2 cellular contexts compared by ENCODE assay signal in genomic region chr3:101156787-101157345, GRCh38.
TF ChIP-seq lines count a peak whose summit lies in the region.

No MANE protein-coding gene starts in this region.

TF ChIP-seq in IMR-90, 13 proteins besides CTCF, POLR2A, EP300 and RAD21 (continued from another document):
- TF ChIP-seq ELK1 (IDR thresholded peaks at IDR 0.05; ENCODE audit: borderline replicate concordance, low read depth, low read length) (no peak), BHLHE40 (IDR thresholded peaks at IDR 0.05; ENCODE audit: low read depth, low read length) (no peak), MXI1 (IDR thresholded peaks at IDR 0.05; ENCODE audit: borderline replicate concordance, low read depth, low read length) (no peak), FOS (IDR thresholded peaks at IDR 0.05; ENCODE audit: low read depth, low read length) (no peak), NFE2L2 (IDR thresholded peaks at IDR 0.05; ENCODE audit: low read depth, low read length) (peak; percentile 57; the same call in 1 of the 2 replicates), CEBPB (IDR thresholded peaks at IDR 0.05; ENCODE audit: low read depth, low read length) (no peak), RCOR1 (IDR thresholded peaks at IDR 0.05; ENCODE audit: insufficient replicate concordance, low read length) (no peak), SMC3 (IDR thresholded peaks at IDR 0.05; ENCODE audit: low read depth, low read length) (no peak), MAFK (IDR thresholded peaks at IDR 0.05; ENCODE audit: low read depth, low read length) (0 out of 2 replicates have a peak, but pooled peaks have one; percentile 8)
- TF ChIP-seq, protein P1, sequence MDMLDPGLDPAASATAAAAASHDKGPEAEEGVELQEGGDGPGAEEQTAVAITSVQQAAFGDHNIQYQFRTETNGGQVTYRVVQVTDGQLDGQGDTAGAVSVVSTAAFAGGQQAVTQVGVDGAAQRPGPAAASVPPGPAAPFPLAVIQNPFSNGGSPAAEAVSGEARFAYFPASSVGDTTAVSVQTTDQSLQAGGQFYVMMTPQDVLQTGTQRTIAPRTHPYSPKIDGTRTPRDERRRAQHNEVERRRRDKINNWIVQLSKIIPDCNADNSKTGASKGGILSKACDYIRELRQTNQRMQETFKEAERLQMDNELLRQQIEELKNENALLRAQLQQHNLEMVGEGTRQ (IDR thresholded peaks at IDR 0.05; ENCODE audit: low read depth, low read length): no peak

TF ChIP-seq in K562, 482 proteins besides CTCF, POLR2A, EP300 and RAD21 (continued from another document):
- TF ChIP-seq, protein P2, sequence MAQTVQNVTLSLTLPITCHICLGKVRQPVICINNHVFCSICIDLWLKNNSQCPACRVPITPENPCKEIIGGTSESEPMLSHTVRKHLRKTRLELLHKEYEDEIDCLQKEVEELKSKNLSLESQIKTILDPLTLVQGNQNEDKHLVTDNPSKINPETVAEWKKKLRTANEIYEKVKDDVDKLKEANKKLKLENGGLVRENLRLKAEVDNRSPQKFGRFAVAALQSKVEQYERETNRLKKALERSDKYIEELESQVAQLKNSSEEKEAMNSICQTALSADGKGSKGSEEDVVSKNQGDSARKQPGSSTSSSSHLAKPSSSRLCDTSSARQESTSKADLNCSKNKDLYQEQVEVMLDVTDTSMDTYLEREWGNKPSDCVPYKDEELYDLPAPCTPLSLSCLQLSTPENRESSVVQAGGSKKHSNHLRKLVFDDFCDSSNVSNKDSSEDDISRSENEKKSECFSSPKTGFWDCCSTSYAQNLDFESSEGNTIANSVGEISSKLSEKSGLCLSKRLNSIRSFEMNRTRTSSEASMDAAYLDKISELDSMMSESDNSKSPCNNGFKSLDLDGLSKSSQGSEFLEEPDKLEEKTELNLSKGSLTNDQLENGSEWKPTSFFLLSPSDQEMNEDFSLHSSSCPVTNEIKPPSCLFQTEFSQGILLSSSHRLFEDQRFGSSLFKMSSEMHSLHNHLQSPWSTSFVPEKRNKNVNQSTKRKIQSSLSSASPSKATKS (CRISPR knock-in tag; IDR thresholded peaks at IDR 0.05): no peak
- TF ChIP-seq MAFK (IDR thresholded peaks at IDR 0.05; ENCODE audit: low read length) (peak; percentile 4; the same call in 1 of the 2 replicates), MYBL2 (IDR thresholded peaks at IDR 0.05; ENCODE audit: low read depth) (no peak), MYBL2 (CRISPR knock-in tag; IDR thresholded peaks at IDR 0.05; ENCODE audit: borderline replicate concordance) (no peak), C11orf30 (IDR thresholded peaks at IDR 0.05; ENCODE audit: low read depth) (peak; percentile 75), SIRT6 (IDR thresholded peaks at IDR 0.05; ENCODE audit: low read depth, low read length) (no peak), BMI1 (IDR thresholded peaks at IDR 0.05; ENCODE audit: low read length) (no peak), ZNF316 (IDR thresholded peaks at IDR 0.05) (peak; percentile 74), TAF9B (IDR thresholded peaks at IDR 0.05; ENCODE audit: partially characterized antibody) (no peak), NR3C1 (CRISPR knock-in tag; IDR thresholded peaks at IDR 0.05) (no peak), NFE2 (IDR thresholded peaks at IDR 0.05; ENCODE audit: low read depth) (peak; percentile 61)
- TF ChIP-seq, protein P3, sequence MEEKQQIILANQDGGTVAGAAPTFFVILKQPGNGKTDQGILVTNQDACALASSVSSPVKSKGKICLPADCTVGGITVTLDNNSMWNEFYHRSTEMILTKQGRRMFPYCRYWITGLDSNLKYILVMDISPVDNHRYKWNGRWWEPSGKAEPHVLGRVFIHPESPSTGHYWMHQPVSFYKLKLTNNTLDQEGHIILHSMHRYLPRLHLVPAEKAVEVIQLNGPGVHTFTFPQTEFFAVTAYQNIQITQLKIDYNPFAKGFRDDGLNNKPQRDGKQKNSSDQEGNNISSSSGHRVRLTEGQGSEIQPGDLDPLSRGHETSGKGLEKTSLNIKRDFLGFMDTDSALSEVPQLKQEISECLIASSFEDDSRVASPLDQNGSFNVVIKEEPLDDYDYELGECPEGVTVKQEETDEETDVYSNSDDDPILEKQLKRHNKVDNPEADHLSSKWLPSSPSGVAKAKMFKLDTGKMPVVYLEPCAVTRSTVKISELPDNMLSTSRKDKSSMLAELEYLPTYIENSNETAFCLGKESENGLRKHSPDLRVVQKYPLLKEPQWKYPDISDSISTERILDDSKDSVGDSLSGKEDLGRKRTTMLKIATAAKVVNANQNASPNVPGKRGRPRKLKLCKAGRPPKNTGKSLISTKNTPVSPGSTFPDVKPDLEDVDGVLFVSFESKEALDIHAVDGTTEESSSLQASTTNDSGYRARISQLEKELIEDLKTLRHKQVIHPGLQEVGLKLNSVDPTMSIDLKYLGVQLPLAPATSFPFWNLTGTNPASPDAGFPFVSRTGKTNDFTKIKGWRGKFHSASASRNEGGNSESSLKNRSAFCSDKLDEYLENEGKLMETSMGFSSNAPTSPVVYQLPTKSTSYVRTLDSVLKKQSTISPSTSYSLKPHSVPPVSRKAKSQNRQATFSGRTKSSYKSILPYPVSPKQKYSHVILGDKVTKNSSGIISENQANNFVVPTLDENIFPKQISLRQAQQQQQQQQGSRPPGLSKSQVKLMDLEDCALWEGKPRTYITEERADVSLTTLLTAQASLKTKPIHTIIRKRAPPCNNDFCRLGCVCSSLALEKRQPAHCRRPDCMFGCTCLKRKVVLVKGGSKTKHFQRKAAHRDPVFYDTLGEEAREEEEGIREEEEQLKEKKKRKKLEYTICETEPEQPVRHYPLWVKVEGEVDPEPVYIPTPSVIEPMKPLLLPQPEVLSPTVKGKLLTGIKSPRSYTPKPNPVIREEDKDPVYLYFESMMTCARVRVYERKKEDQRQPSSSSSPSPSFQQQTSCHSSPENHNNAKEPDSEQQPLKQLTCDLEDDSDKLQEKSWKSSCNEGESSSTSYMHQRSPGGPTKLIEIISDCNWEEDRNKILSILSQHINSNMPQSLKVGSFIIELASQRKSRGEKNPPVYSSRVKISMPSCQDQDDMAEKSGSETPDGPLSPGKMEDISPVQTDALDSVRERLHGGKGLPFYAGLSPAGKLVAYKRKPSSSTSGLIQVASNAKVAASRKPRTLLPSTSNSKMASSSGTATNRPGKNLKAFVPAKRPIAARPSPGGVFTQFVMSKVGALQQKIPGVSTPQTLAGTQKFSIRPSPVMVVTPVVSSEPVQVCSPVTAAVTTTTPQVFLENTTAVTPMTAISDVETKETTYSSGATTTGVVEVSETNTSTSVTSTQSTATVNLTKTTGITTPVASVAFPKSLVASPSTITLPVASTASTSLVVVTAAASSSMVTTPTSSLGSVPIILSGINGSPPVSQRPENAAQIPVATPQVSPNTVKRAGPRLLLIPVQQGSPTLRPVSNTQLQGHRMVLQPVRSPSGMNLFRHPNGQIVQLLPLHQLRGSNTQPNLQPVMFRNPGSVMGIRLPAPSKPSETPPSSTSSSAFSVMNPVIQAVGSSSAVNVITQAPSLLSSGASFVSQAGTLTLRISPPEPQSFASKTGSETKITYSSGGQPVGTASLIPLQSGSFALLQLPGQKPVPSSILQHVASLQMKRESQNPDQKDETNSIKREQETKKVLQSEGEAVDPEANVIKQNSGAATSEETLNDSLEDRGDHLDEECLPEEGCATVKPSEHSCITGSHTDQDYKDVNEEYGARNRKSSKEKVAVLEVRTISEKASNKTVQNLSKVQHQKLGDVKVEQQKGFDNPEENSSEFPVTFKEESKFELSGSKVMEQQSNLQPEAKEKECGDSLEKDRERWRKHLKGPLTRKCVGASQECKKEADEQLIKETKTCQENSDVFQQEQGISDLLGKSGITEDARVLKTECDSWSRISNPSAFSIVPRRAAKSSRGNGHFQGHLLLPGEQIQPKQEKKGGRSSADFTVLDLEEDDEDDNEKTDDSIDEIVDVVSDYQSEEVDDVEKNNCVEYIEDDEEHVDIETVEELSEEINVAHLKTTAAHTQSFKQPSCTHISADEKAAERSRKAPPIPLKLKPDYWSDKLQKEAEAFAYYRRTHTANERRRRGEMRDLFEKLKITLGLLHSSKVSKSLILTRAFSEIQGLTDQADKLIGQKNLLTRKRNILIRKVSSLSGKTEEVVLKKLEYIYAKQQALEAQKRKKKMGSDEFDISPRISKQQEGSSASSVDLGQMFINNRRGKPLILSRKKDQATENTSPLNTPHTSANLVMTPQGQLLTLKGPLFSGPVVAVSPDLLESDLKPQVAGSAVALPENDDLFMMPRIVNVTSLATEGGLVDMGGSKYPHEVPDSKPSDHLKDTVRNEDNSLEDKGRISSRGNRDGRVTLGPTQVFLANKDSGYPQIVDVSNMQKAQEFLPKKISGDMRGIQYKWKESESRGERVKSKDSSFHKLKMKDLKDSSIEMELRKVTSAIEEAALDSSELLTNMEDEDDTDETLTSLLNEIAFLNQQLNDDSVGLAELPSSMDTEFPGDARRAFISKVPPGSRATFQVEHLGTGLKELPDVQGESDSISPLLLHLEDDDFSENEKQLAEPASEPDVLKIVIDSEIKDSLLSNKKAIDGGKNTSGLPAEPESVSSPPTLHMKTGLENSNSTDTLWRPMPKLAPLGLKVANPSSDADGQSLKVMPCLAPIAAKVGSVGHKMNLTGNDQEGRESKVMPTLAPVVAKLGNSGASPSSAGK (IDR thresholded peaks at IDR 0.05): no peak
- TF ChIP-seq, protein P4, sequence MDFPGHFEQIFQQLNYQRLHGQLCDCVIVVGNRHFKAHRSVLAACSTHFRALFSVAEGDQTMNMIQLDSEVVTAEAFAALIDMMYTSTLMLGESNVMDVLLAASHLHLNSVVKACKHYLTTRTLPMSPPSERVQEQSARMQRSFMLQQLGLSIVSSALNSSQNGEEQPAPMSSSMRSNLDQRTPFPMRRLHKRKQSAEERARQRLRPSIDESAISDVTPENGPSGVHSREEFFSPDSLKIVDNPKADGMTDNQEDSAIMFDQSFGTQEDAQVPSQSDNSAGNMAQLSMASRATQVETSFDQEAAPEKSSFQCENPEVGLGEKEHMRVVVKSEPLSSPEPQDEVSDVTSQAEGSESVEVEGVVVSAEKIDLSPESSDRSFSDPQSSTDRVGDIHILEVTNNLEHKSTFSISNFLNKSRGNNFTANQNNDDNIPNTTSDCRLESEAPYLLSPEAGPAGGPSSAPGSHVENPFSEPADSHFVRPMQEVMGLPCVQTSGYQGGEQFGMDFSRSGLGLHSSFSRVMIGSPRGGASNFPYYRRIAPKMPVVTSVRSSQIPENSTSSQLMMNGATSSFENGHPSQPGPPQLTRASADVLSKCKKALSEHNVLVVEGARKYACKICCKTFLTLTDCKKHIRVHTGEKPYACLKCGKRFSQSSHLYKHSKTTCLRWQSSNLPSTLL (IDR thresholded peaks at IDR 0.05): no peak
